In genomic region chr22:21001601-21002325, GRCh38 we compare ENCODE assay signal across 8 cellular contexts. TPM values are rescaled to one million over a fixed set of nuclear protein-coding genes. Genes with fewer than 3 reads are reported as not detected.
DNase-seq lines count a peak whose midpoint lies in the region; ATAC-seq and TF ChIP-seq lines count a peak whose summit lies in the region.

TSS of gene THAP7 (minus strand) at chr22:21002118. CDS start at chr22:21001911, 207 bp downstream.

- peaks cover 16% of the 10 kb centered on the region for H3K36me3 Mint-ChIP-seq in activated CD4-positive, alpha-beta T cell treated with anti-CD3 and anti-CD28 coated beads for 36 hours (ENCODE audit: low read depth)
- no peaks in the 10 kb centered on the region for H3K36me3 Mint-ChIP-seq in chondrocyte (ENCODE audit: low read depth)

- H3K4me1 Mint-ChIP-seq in activated CD4-positive, alpha-beta T cell treated with anti-CD3 and anti-CD28 coated beads for 36 hours = peaks cover 19% of the 10 kb centered on the region
- peaks cover 27% of the 10 kb centered on the region for H3K4me1 Mint-ChIP-seq in chondrocyte (ENCODE audit: low read depth)

- no peaks in the 10 kb centered on the region for H3K27me3 ChIP-seq in BJ (ENCODE audit: control insufficient read depth, insufficient read depth, low read length)

- H3K27me3 Mint-ChIP-seq in activated CD4-positive, alpha-beta T cell treated with anti-CD3 and anti-CD28 coated beads for 36 hours = no peaks in the 10 kb centered on the region
- no peaks in the 10 kb centered on the region for H3K27me3 Mint-ChIP-seq in chondrocyte (ENCODE audit: low read depth)

- H3K27ac Mint-ChIP-seq in activated CD4-positive, alpha-beta T cell treated with anti-CD3 and anti-CD28 coated beads for 36 hours = peak within 1 kb of the TSS; percentile 96
- H3K27ac Mint-ChIP-seq in chondrocyte (ENCODE audit: unreplicated experiment) = peak within 1 kb of the TSS; percentile 97

- POLR2A ChIA-PET in BJ (lab: Charles Lee) = interaction anchor here (0.7 kb wide), 1 partner anchor 28 kb away, joined by 3 read pairs; no protein-coding TSS in a partner anchor
- POLR2A ChIA-PET in activated CD4-positive, alpha-beta T cell treated with anti-CD3 and anti-CD28 coated beads for 36 hours (lab: Charles Lee) = interaction anchor here (0.6 to 1.7 kb wide), 5 partner anchors 12 to 1213 kb away, joined by 3 to 9 read pairs (median 5); partner anchors contain the start of genes LZTR1 and YDJC

- peak within 1 kb of the TSS; percentile 92 for H3K4me3 Mint-ChIP-seq in activated CD4-positive, alpha-beta T cell treated with anti-CD3 and anti-CD28 coated beads for 36 hours
- peak within 1 kb of the TSS; percentile 91 for H3K4me3 Mint-ChIP-seq in chondrocyte (ENCODE audit: unreplicated experiment)

- CTCF ChIA-PET in BJ (lab: Yijun Ruan, JAX) = interaction anchor here (0.7 to 2.3 kb wide), 10 partner anchors 12 to 116 kb away, joined by 3 to 10 read pairs (median 4); partner anchors contain the start of genes LZTR1 and P2RX6
- CTCF ChIA-PET in activated CD4-positive, alpha-beta T cell treated with anti-CD3 and anti-CD28 coated beads for 36 hours (lab: Charles Lee) = interaction anchor here (0.9 to 3.1 kb wide), 4 partner anchors 14 to 36 kb away, joined by 3 to 10 read pairs (median 4); partner anchors contain the start of gene LZTR1

- intact Hi-C loops in activated CD4-positive, alpha-beta T cell treated with anti-CD3 and anti-CD28 coated beads for 36 hours (cut with DNase I, micrococcal nuclease) = loop anchor here (1.0 to 5.0 kb wide), 10 partner anchors 13 to 979 kb away; partner anchors contain the start of genes CRKL (in 2 of the 2), PI4KA (in 2 of the 2), LRRC74B (in 1 of the 2) and LZTR1 (in 1 of the 2)

- ATAC-seq in HG03457 (IDR thresholded peaks at IDR 0.05; ENCODE audit: unreplicated experiment) = peak; percentile 57
- ATAC-seq in activated CD4-positive, alpha-beta T cell treated with anti-CD3 and anti-CD28 coated beads for 36 hours = peak; percentile 92

- TF ChIP-seq CTCF in BJ (IDR thresholded peaks at IDR 0.05; ENCODE audit: insufficient read depth, low read depth, low read length) (no peak), chondrocyte (IDR thresholded peaks at IDR 0.05) (no peak)

- H3K9me3 Mint-ChIP-seq in activated CD4-positive, alpha-beta T cell treated with anti-CD3 and anti-CD28 coated beads for 36 hours (ENCODE audit: low read depth) = no peaks in the 10 kb centered on the region
- no peaks in the 10 kb centered on the region for H3K9me3 Mint-ChIP-seq in chondrocyte (ENCODE audit: low read depth)

- peaks cover 17% of the 10 kb centered on the region for H3K36me3 ChIP-seq in BJ (ENCODE audit: control insufficient read depth, insufficient read depth, low read length)

- DNase-seq in BJ (ENCODE audit: low read depth) (peak; percentile 59), GM19240 (ENCODE audit: insufficient read length, low spot score) (peak; percentile 91), NCI-H524 (lab: John Stamatoyannopoulos, UW) (peak; percentile 93 to 96), chondrocyte (ENCODE audit: low spot score) (peak; percentile 98), kidney glomerular epithelial cell (lab: John Stamatoyannopoulos, UW) (peak; percentile 90)
- peak; percentile 99 for DNase-seq in activated CD4-positive, alpha-beta T cell treated with anti-CD3 and anti-CD28 coated beads for 36 hours
- DNase-seq in stimulated activated CD4-positive, alpha-beta T cell treated with anti-CD3 and anti-CD28 coated beads, Interleukin-15, amount 100 ng/mL, for 48 hours (ENCODE audit: low read depth in 2 of 2) = peak; percentile 95

- peak within 1 kb of the TSS; percentile 71 for H3K4me3 ChIP-seq in BJ (ENCODE audit: low read depth, low read length)

RNA-seq across cellular contexts. Expression of gene THAP7, which starts in this region (rescaled TPM):
- polyA plus RNA-seq in BJ (2011; rRNA removed) = 17.9 and 24.4 TPM in 2 replicates
- polyA minus RNA-seq in BJ (2011; rRNA and poly(A)+ RNA removed) = 7.8 and 9.4 TPM in 2 replicates
- total RNA-seq in activated CD4-positive, alpha-beta T cell treated with anti-CD3 and anti-CD28 coated beads for 36 hours = 10 to 100 TPM; 25.1 to 27.2 TPM
- 15.7 to 22.5 TPM (median 17.2 TPM) in 3 replicates for total RNA-seq in chondrocyte

Comparison
In these comparisons a context has a peak if more than half of its experiments do, and no peak if none do; other contexts are left out.
1. Peak in every context shown above with its lines: DNase-seq, ATAC-seq and H3K4me3 ChIP-seq.